In genomic region chr7:96837583-96837982, GRCh38 we compare ENCODE assay signal across 1 cellular context.
TF ChIP-seq lines count a peak whose summit lies in the region.

No MANE protein-coding gene starts in this region.

TF ChIP-seq in WTC11, 78 proteins besides CTCF, POLR2A, EP300 and RAD21 (continued from another document):
- TF ChIP-seq, protein P1, sequence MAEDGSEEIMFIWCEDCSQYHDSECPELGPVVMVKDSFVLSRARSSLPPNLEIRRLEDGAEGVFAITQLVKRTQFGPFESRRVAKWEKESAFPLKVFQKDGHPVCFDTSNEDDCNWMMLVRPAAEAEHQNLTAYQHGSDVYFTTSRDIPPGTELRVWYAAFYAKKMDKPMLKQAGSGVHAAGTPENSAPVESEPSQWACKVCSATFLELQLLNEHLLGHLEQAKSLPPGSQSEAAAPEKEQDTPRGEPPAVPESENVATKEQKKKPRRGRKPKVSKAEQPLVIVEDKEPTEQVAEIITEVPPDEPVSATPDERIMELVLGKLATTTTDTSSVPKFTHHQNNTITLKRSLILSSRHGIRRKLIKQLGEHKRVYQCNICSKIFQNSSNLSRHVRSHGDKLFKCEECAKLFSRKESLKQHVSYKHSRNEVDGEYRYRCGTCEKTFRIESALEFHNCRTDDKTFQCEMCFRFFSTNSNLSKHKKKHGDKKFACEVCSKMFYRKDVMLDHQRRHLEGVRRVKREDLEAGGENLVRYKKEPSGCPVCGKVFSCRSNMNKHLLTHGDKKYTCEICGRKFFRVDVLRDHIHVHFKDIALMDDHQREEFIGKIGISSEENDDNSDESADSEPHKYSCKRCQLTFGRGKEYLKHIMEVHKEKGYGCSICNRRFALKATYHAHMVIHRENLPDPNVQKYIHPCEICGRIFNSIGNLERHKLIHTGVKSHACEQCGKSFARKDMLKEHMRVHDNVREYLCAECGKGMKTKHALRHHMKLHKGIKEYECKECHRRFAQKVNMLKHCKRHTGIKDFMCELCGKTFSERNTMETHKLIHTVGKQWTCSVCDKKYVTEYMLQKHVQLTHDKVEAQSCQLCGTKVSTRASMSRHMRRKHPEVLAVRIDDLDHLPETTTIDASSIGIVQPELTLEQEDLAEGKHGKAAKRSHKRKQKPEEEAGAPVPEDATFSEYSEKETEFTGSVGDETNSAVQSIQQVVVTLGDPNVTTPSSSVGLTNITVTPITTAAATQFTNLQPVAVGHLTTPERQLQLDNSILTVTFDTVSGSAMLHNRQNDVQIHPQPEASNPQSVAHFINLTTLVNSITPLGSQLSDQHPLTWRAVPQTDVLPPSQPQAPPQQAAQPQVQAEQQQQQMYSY (CRISPR knock-in tag; IDR thresholded peaks at IDR 0.05) = no peak
- TF ChIP-seq ZNF219 (CRISPR knock-in tag; IDR thresholded peaks at IDR 0.05; ENCODE audit: borderline replicate concordance) (no peak), ATF2 (CRISPR knock-in tag; IDR thresholded peaks at IDR 0.05; ENCODE audit: borderline replicate concordance, low read depth) (no peak), JUN (CRISPR knock-in tag; IDR thresholded peaks at IDR 0.05) (no peak)
